Comparison of ENCODE assay signal across 8 cellular contexts in genomic region chr13:73754727-73755292, GRCh38.
DNase-seq lines count a peak whose midpoint lies in the region; ATAC-seq and TF ChIP-seq lines count a peak whose summit lies in the region.

No MANE protein-coding gene starts in this region.

- H2AK5ac ChIP-seq in neuronal stem cell (ENCODE audit: low read depth, low read length) = no peak overlapping the region

- intact Hi-C loops in A673 (cut with micrococcal nuclease; ENCODE audit: unreplicated experiment) = loop anchor here (1.0 to 10.0 kb wide), 5 partner anchors 50 to 1464 kb away; no protein-coding TSS in a partner anchor

- no TSS peak for BruUV-seq in A673 (replicated peaks; lab: Mats Ljungman, UMichigan)

- no peak overlapping the region for H3K9ac ChIP-seq in neuronal stem cell (ENCODE audit: low read depth, low read length, poor library complexity)

- H4K8ac ChIP-seq in neuronal stem cell (ENCODE audit: low read depth, low read length) = no peak overlapping the region

- H3K14ac ChIP-seq in neuronal stem cell (ENCODE audit: low read length) = no peak overlapping the region

- peak; percentile 90 for DNase-seq in A673 (ENCODE audit: low spot score)
- peak; percentile 20 for DNase-seq in GM04503 (ENCODE audit: low read depth)
- peak; percentile 62 to 93 (median 92) for DNase-seq in NCI-H1417 (lab: John Stamatoyannopoulos, UW)
- peak; percentile 71 for DNase-seq in SW480 (ENCODE audit: low spot score)
- peak; percentile 70 for DNase-seq in fibroblast of mammary gland (ENCODE audit: low read depth)
- DNase-seq in neuronal stem cell (ENCODE audit: low spot score) = peak; percentile 59
- no peak for DNase-seq in activated CD8-positive, alpha-beta memory T cell treated with anti-CD3 and anti-CD28 coated beads, Interleukin-2, amount 50 U/mL, for 48 hours

- H3K18ac ChIP-seq in neuronal stem cell (ENCODE audit: low read length) = no peak overlapping the region

- no peak overlapping the region for H3K23ac ChIP-seq in neuronal stem cell (ENCODE audit: low read depth, low read length, poor library complexity)

- no peaks in the 10 kb centered on the region for H3K79me1 ChIP-seq in neuronal stem cell (ENCODE audit: low read depth, low read length)

- H3K9me3 ChIP-seq in A673 (ENCODE audit: low read depth, low read length, poor library complexity, severe bottlenecking) (no peaks in the 10 kb centered on the region), neuronal stem cell (replicated peaks in 1 of 2; ENCODE audit: control insufficient read depth in 2 of 2, insufficient read depth in 1 of 2, low read depth in 1 of 2, low read length in 2 of 2) (peaks cover 0 to 2% of the 10 kb centered on the region in 2 donors)

- H2BK120ac ChIP-seq in neuronal stem cell (ENCODE audit: low read depth, low read length) = no peak overlapping the region

- H3K4me1 ChIP-seq in A673 (ENCODE audit: insufficient read depth, low read length, poor library complexity, severe bottlenecking) (peaks cover 38% of the 10 kb centered on the region), neuronal stem cell (ENCODE audit: control insufficient read depth in 2 of 2, insufficient read depth in 1 of 2, low read depth in 1 of 2, low read length in 2 of 2) (no peaks in the 10 kb centered on the region)

- CTCF ChIA-PET in A673 (lab: Charles Lee) = no interaction called here

- no peak overlapping the region for H2BK5ac ChIP-seq in neuronal stem cell (ENCODE audit: low read length)

- POLR2A ChIA-PET in A673 (lab: Charles Lee; ENCODE audit: low non-redundant PET) = no interaction called here

- peak; percentile 69 for ATAC-seq in HG02571 (IDR thresholded peaks at IDR 0.05; ENCODE audit: unreplicated experiment)

- H2BK12ac ChIP-seq in neuronal stem cell (ENCODE audit: low read length) = no peak overlapping the region

- no peaks in the 10 kb centered on the region for H3K27me3 ChIP-seq in A673 (replicated peaks; ENCODE audit: insufficient read depth, low read depth, low read length, poor library complexity)
- H3K27me3 ChIP-seq in neuronal stem cell (ENCODE audit: control insufficient read depth in 3 of 3, insufficient read depth in 3 of 3, low read depth in 1 of 3, low read length in 3 of 3) = no peaks in the 10 kb centered on the region

- no peak overlapping the region for H2BK15ac ChIP-seq in neuronal stem cell (ENCODE audit: low read length)

- H2AFZ ChIP-seq in neuronal stem cell (ENCODE audit: low read length) = peak overlapping the region; percentile 34

- no peak overlapping the region for H3K4ac ChIP-seq in neuronal stem cell (ENCODE audit: low read length)

- TF ChIP-seq CTCF in A673 (conservative IDR thresholded peaks at IDR 0.05; ENCODE audit: low read depth, low read length) = peak; percentile 72
- TF ChIP-seq CTCF in fibroblast of mammary gland (conservative IDR thresholded peaks at IDR 0.05; ENCODE audit: control insufficient read depth, insufficient read depth, low read depth, low read length) = peak; percentile 69

- no peak overlapping the region for H3K4me2 ChIP-seq in neuronal stem cell (ENCODE audit: insufficient read depth, low read length, poor library complexity, severe bottlenecking)

- no CpG with 5 or more reads among the region's 3 CpGs for WGBS in neuronal stem cell (ENCODE audit: extremely low coverage in 2 of 2, insufficient read length in 2 of 2, insufficient replicate concordance in 1 of 2), 2 donors

- no peaks in the 10 kb centered on the region for H3K36me3 ChIP-seq in A673 (ENCODE audit: insufficient read depth, low read length, poor library complexity, severe bottlenecking)
- peaks cover 0 to 24% of the 10 kb centered on the region in 2 donors for H3K36me3 ChIP-seq in neuronal stem cell (replicated peaks in 1 of 2; ENCODE audit: control insufficient read depth in 2 of 2, insufficient read depth in 2 of 2, low read length in 2 of 2)

- H3K27ac ChIP-seq in A673 (ENCODE audit: low read depth, low read length, poor library complexity, severe bottlenecking) = peak overlapping the region; percentile 40
- H3K27ac ChIP-seq in neuronal stem cell (replicated peaks; ENCODE audit: low read length) = no peak overlapping the region

- H3K4me3 ChIP-seq in A673 (ENCODE audit: low read depth, low read length, poor library complexity, severe bottlenecking) = no peak overlapping the region
- H3K4me3 ChIP-seq in fibroblast of mammary gland (ENCODE audit: control insufficient read depth, low read depth, low read length) = no peak overlapping the region
- H3K4me3 ChIP-seq in neuronal stem cell (ENCODE audit: low read length in 2 of 2) = no peak overlapping the region

- no peak overlapping the region for H4K91ac ChIP-seq in neuronal stem cell (ENCODE audit: low read depth, low read length, poor library complexity)
